In genomic region chr11:94511932-94512781, GRCh38 we compare ENCODE assay signal across 8 cellular contexts. TPM values are rescaled to one million over a fixed set of nuclear protein-coding genes. Genes with fewer than 3 reads are reported as not detected.
A peak's percentile ranks its signal among the peaks of the same experiment; 100 is the strongest.
DNase-seq lines count a peak whose midpoint lies in the region; TF ChIP-seq lines count a peak whose summit lies in the region.

A gene with protein sequence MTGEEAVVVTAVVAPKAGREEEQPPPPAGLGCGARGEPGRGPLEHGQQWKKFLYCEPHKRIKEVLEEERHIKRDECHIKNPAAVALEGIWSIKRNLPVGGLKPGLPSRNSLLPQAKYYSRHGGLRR (plus strand): TSS chr11:94512461. CDS start chr11:94512529, 68 bp downstream.

- H3K9me2 ChIP-seq in OCI-LY7 (ENCODE audit: insufficient read depth, low read length): no peaks in the 10 kb centered on the region

- H3K18ac ChIP-seq in H9 (ENCODE audit: insufficient read length, low read depth, low read length) (no peak within 1 kb of the TSS), mesenchymal stem cell (ENCODE audit: low read depth in 1 of 2, low read length in 2 of 2) (no peak within 1 kb of the TSS)

- H3K9ac ChIP-seq in H9 (ENCODE audit: extremely low read depth, insufficient read length, low read length) (no peak within 1 kb of the TSS), endocrine pancreas (ENCODE audit: control insufficient read depth, insufficient read depth, low read length) (peak within 1 kb of the TSS; percentile 11), mesenchymal stem cell (ENCODE audit: low read length) (peak within 1 kb of the TSS; percentile 61)

- intact Hi-C loops in OCI-LY7 (cut with micrococcal nuclease; ENCODE audit: unreplicated experiment): no loop called here

- H3K27ac Mint-ChIP-seq in H9: no peak within 1 kb of the TSS

- no peaks in the 10 kb centered on the region for H3K36me3 ChIP-seq in endocrine pancreas (ENCODE audit: control insufficient read depth, insufficient read depth, low read length)
- H3K36me3 ChIP-seq in mesenchymal stem cell (ENCODE audit: control insufficient read depth in 1 of 2, insufficient read depth in 2 of 2, low read depth in 1 of 2, low read length in 2 of 2): no peaks in the 10 kb centered on the region
- H3K36me3 ChIP-seq in OCI-LY7 (ENCODE audit: insufficient read depth, low read length): no peaks in the 10 kb centered on the region

- peaks cover 60% of the 10 kb centered on the region for H3K27me3 Mint-ChIP-seq in H9 (ENCODE audit: low read depth)

- H4K91ac ChIP-seq in H9 (ENCODE audit: insufficient read length, low read depth, low read length): no peak within 1 kb of the TSS
- no peak within 1 kb of the TSS for H4K91ac ChIP-seq in mesenchymal stem cell (ENCODE audit: low read length)

- H3K4ac ChIP-seq in H9 (ENCODE audit: low read depth, low read length) (no peak within 1 kb of the TSS), mesenchymal stem cell (ENCODE audit: low read depth in 1 of 2, low read length in 2 of 2) (no peak within 1 kb of the TSS)

- H3K27me3 ChIP-seq in H9 (ENCODE audit: insufficient read depth, low read length): no peaks in the 10 kb centered on the region; the same call in none of the 2 replicates
- H3K27me3 ChIP-seq in endocrine pancreas (ENCODE audit: control insufficient read depth, insufficient read depth, low read length): no peaks in the 10 kb centered on the region
- H3K27me3 ChIP-seq in mesenchymal stem cell (ENCODE audit: control insufficient read depth in 1 of 2, insufficient read depth in 1 of 2, low read length in 2 of 2): peaks cover 0 to 3% of the 10 kb centered on the region in 2 experiments

- H2BK20ac ChIP-seq in H9 (ENCODE audit: low read depth, low read length, poor library complexity, severe bottlenecking): no peak within 1 kb of the TSS

- peaks cover 6 to 9% of the 10 kb centered on the region in 2 experiments; a peak in 3 of 4 replicates for H3K4me1 Mint-ChIP-seq in H9

- POLR2A ChIA-PET in OCI-LY7 (lab: Charles Lee): interaction anchor here (0.5 to 0.7 kb wide), 2 partner anchors 115 to 233 kb away, joined by 3 read pairs; no protein-coding TSS in a partner anchor

- H4K5ac ChIP-seq in H9 (ENCODE audit: insufficient read length, low read depth, low read length): no peak within 1 kb of the TSS

- no CpG with 5 or more reads among the region's 53 CpGs for WGBS in H9 (ENCODE audit: extremely low coverage, insufficient read length, low lambda C conversion rate)
- WGBS in mesenchymal stem cell: 16% methylated on average over 49 of the region's 53 CpGs

- H3K23ac ChIP-seq in H9 (ENCODE audit: insufficient read length, low read depth, low read length): no peak within 1 kb of the TSS
- H3K23ac ChIP-seq in mesenchymal stem cell (ENCODE audit: low read length in 2 of 2): peak within 1 kb of the TSS in 1 of 2 experiments; percentile 77

- H3K14ac ChIP-seq in H9 (ENCODE audit: insufficient read depth, low read length) (no peak within 1 kb of the TSS; the same call in 1 of the 2 replicates), mesenchymal stem cell (ENCODE audit: low read length in 2 of 2) (peak within 1 kb of the TSS in 1 of 2 experiments; percentile 49)

- CTCF ChIA-PET in OCI-LY7 (lab: Charles Lee; ENCODE audit: unreplicated experiment): no interaction called here

- no TSS peak for BruUV-seq in OCI-LY7 (replicated peaks; lab: Mats Ljungman, UMichigan)

- H3K23me2 ChIP-seq in H9 (ENCODE audit: insufficient read length, low read depth, low read length, poor library complexity, severe bottlenecking): peaks cover 10% of the 10 kb centered on the region

- H3T11ph ChIP-seq in H9 (ENCODE audit: low read length): no peak within 1 kb of the TSS

- DNase-seq in EL (peak; percentile 60), H9 (peak; percentile 86), NCI-H1092 treated with DMSO at 0.1 percent for 48 hours (lab: John Stamatoyannopoulos, UW) (peak; percentile 31), mesenchymal stem cell (peak; percentile 59), OCI-LY7 (ENCODE audit: low spot score) (no peak)
- peak; percentile 11 to 22 for DNase-seq in activated CD8-positive, alpha-beta memory T cell treated with anti-CD3 and anti-CD28 coated beads for 1 hour (ENCODE audit: extremely low read depth in 1 of 2, low read depth in 1 of 2)
- peak in 2 of 3 experiments; percentile 23 to 40 for DNase-seq in stimulated activated CD4-positive, alpha-beta T cell treated with anti-CD3 and anti-CD28 coated beads, TNF-alpha, amount 100 ng/mL, for 4 hours (ENCODE audit: low read depth in 3 of 3)

- H2BK120ac ChIP-seq in H9 (ENCODE audit: low read depth, low read length, poor library complexity, severe bottlenecking) (no peak within 1 kb of the TSS), mesenchymal stem cell (ENCODE audit: low read depth, low read length) (no peak within 1 kb of the TSS)

- no peak within 1 kb of the TSS for H2AFZ ChIP-seq in H9 (ENCODE audit: low read length)
- H2AFZ ChIP-seq in mesenchymal stem cell (ENCODE audit: low read depth, low read length): peak within 1 kb of the TSS; percentile 99
- no peak within 1 kb of the TSS for H2AFZ ChIP-seq in OCI-LY7 (ENCODE audit: low read length)

- H3K79me1 ChIP-seq in H9 (ENCODE audit: insufficient read depth, low read depth, low read length, poor library complexity, severe bottlenecking) (no peaks in the 10 kb centered on the region), mesenchymal stem cell (replicated peaks; ENCODE audit: low read length, poor library complexity, severe bottlenecking) (no peaks in the 10 kb centered on the region)

- H3K27ac ChIP-seq in H9 (ENCODE audit: insufficient read length, low read depth, low read length): no peak within 1 kb of the TSS
- no peak within 1 kb of the TSS for H3K27ac ChIP-seq in mesenchymal stem cell (ENCODE audit: low read length, poor library complexity, severe bottlenecking)
- H3K27ac ChIP-seq in OCI-LY7 (ENCODE audit: low read depth, low read length, poor library complexity, severe bottlenecking): no peak within 1 kb of the TSS

- H3K36me3 Mint-ChIP-seq in H9 (ENCODE audit: insufficient read depth in 1 of 3, low read depth in 3 of 3): no peaks in the 10 kb centered on the region

- H3K4me2 ChIP-seq in H9 (ENCODE audit: insufficient read depth, insufficient read length, low read length) (peak within 1 kb of the TSS; percentile 60), mesenchymal stem cell (ENCODE audit: low read length, poor library complexity, severe bottlenecking) (peak within 1 kb of the TSS; percentile 97), OCI-LY7 (ENCODE audit: low read length) (no peak within 1 kb of the TSS)

- no peak within 1 kb of the TSS for H2BK12ac ChIP-seq in H9 (ENCODE audit: insufficient read length, low read depth, low read length)
- H2BK12ac ChIP-seq in mesenchymal stem cell (ENCODE audit: low read length in 2 of 2): no peak within 1 kb of the TSS

- peaks cover 0 to 5% of the 10 kb centered on the region in 2 experiments; a peak in 2 of 5 replicates for H3K9me3 Mint-ChIP-seq in H9

- H2BK15ac ChIP-seq in H9 (ENCODE audit: low read depth, low read length) (no peak within 1 kb of the TSS), mesenchymal stem cell (ENCODE audit: low read depth, poor library complexity, severe bottlenecking) (no peak within 1 kb of the TSS)

- H2AK5ac ChIP-seq in H9 (ENCODE audit: insufficient read length, low read length) (no peak within 1 kb of the TSS), mesenchymal stem cell (ENCODE audit: low read length, severe bottlenecking) (no peak within 1 kb of the TSS)

- H4K20me1 ChIP-seq in H9 (ENCODE audit: control insufficient read depth, insufficient read depth, insufficient read length) (no peaks in the 10 kb centered on the region), OCI-LY7 (ENCODE audit: insufficient read depth, low read length) (no peaks in the 10 kb centered on the region)

- H3K9me3 ChIP-seq in H9 (ENCODE audit: control insufficient read depth, low read depth, low read length): no peaks in the 10 kb centered on the region
- no peaks in the 10 kb centered on the region for H3K9me3 ChIP-seq in endocrine pancreas (ENCODE audit: control insufficient read depth, low read length)
- H3K9me3 ChIP-seq in mesenchymal stem cell (ENCODE audit: control insufficient read depth, low read length): no peaks in the 10 kb centered on the region
- H3K9me3 ChIP-seq in OCI-LY7 (ENCODE audit: low read length): no peaks in the 10 kb centered on the region

- no peak within 1 kb of the TSS for H2BK5ac ChIP-seq in H9 (ENCODE audit: insufficient read length, low read length)
- H2BK5ac ChIP-seq in mesenchymal stem cell (ENCODE audit: low read depth, low read length, poor library complexity, severe bottlenecking): no peak within 1 kb of the TSS

- H3K79me2 ChIP-seq in H9 (ENCODE audit: insufficient read depth, low read length) (peaks cover 1% of the 10 kb centered on the region; the same call in 1 of the 2 replicates), OCI-LY7 (ENCODE audit: insufficient read depth, low read depth, low read length) (no peaks in the 10 kb centered on the region)

- H3K56ac ChIP-seq in H9 (ENCODE audit: insufficient read length, low read depth, low read length): no peak within 1 kb of the TSS

- H3K4me3 ChIP-seq in endocrine pancreas (ENCODE audit: control insufficient read depth, insufficient read depth, low read length) (peak within 1 kb of the TSS; percentile 81), mesenchymal stem cell (ENCODE audit: insufficient read depth in 1 of 2, low read depth in 1 of 2, low read length in 2 of 2) (peak within 1 kb of the TSS; percentile 70 to 80), OCI-LY7 (ENCODE audit: low read depth, low read length, poor library complexity, severe bottlenecking) (no peak within 1 kb of the TSS)

- peak within 1 kb of the TSS; percentile 64 to 81 for H3K4me3 Mint-ChIP-seq in H9

- no peak for TF ChIP-seq CTCF in H9 (conservative IDR thresholded peaks at IDR 0.05)
- TF ChIP-seq CTCF in OCI-LY7 (conservative IDR thresholded peaks at IDR 0.05; ENCODE audit: low read length): no peak

- H3K4me1 ChIP-seq in H9 (ENCODE audit: insufficient read depth, low read length) (peaks cover 2% of the 10 kb centered on the region; the same call in 1 of the 2 replicates), endocrine pancreas (ENCODE audit: control insufficient read depth, insufficient read depth, low read length) (no peaks in the 10 kb centered on the region), mesenchymal stem cell (ENCODE audit: control insufficient read depth, insufficient read depth, low read depth, low read length) (peaks cover 11% of the 10 kb centered on the region), OCI-LY7 (ENCODE audit: insufficient read depth, low read length, poor library complexity, severe bottlenecking) (no peaks in the 10 kb centered on the region)

- no peak within 1 kb of the TSS for H4K8ac ChIP-seq in H9 (replicated peaks; ENCODE audit: insufficient read length, low read depth, low read length)
- no peak within 1 kb of the TSS for H4K8ac ChIP-seq in mesenchymal stem cell (ENCODE audit: low read length)

RNA-seq across cellular contexts. Expression of the gene that starts here (rescaled TPM):
- total RNA-seq in H9 (2021): not detected in 2 replicates
- not detected for polyA plus RNA-seq in mesenchymal stem cell (2013, experiment 1 of 2)
- not detected for polyA plus RNA-seq in mesenchymal stem cell (2013, experiment 2 of 2)
- not detected in 2 replicates for total RNA-seq in OCI-LY7 (2014; rRNA removed; shearing (Covaris generic))
- total RNA-seq in OCI-LY7 (2022): not detected in 2 replicates

Comparison
In these comparisons a context has a peak if more than half of its experiments do, and no peak if none do; other contexts are left out.
1. Peak in DNase-seq and H3K4me2 ChIP-seq in H9; RNA of the gene not detected or under 1 TPM.